Comparison of ENCODE assay signal across 14 cellular contexts in genomic region chr3:182609575-182610156, GRCh38.
DNase-seq lines count a peak whose midpoint lies in the region; ATAC-seq and TF ChIP-seq lines count a peak whose summit lies in the region.
"Had no signal": no experiment of that assay in that cellular context is flagged by ENCODE, and none has a peak within 500 bp of the region (broad histone marks: within the 10 kb centered on the region; RNA-seq: fewer than 3 reads in every experiment).

No MANE protein-coding gene starts in this region.

- no peaks in the 10 kb centered on the region for H3K27me3 ChIP-seq in left ventricle myocardium inferior (ENCODE audit: low read depth)
- no peaks in the 10 kb centered on the region for H3K27me3 ChIP-seq in right atrium auricular region
- no peaks in the 10 kb centered on the region for H3K27me3 ChIP-seq in iPS-15b (ENCODE audit: control insufficient read depth, insufficient read depth, low read length)
- H3K27me3 ChIP-seq: SJCRH30 had no signal

- H3K9ac ChIP-seq in iPS-15b (ENCODE audit: low read depth, low read length): peak overlapping the region; percentile 26

- intact Hi-C loops in left ventricle myocardium inferior (cut with micrococcal nuclease): no loop called here

- no peak overlapping the region for H3K4me3 ChIP-seq in left ventricle myocardium inferior
- H3K4me3 ChIP-seq in right atrium auricular region: no peak overlapping the region
- no peak overlapping the region for H3K4me3 ChIP-seq in iPS-15b (ENCODE audit: low read depth, low read length)
- no peak overlapping the region for H3K4me3 ChIP-seq in urinary bladder (ENCODE audit: low read depth, low read length)
- H3K4me3 ChIP-seq: SJCRH30 had no signal

- H3K4me1 ChIP-seq in left ventricle myocardium inferior: no peaks in the 10 kb centered on the region
- H3K4me1 ChIP-seq in right atrium auricular region: no peaks in the 10 kb centered on the region
- H3K4me1 ChIP-seq in iPS-15b (ENCODE audit: control insufficient read depth, insufficient read depth, low read length): peaks cover 5% of the 10 kb centered on the region
- no peaks in the 10 kb centered on the region for H3K4me1 ChIP-seq in urinary bladder (ENCODE audit: insufficient read depth)
- H3K4me1 ChIP-seq: SJCRH30 had no signal

- H3K9me3 ChIP-seq in left ventricle myocardium inferior (replicated peaks): no peaks in the 10 kb centered on the region
- H3K9me3 ChIP-seq in right atrium auricular region: no peaks in the 10 kb centered on the region
- no peaks in the 10 kb centered on the region for H3K9me3 ChIP-seq in iPS-15b (ENCODE audit: control insufficient read depth, insufficient read depth, low read length)
- H3K9me3 ChIP-seq: SJCRH30 had no signal

- 49% methylated on average over 6 of the region's 6 CpGs for WGBS in urinary bladder

- no peaks in the 10 kb centered on the region for H3K36me3 ChIP-seq in left ventricle myocardium inferior
- H3K36me3 ChIP-seq in right atrium auricular region: no peaks in the 10 kb centered on the region
- no peaks in the 10 kb centered on the region for H3K36me3 ChIP-seq in iPS-15b (ENCODE audit: control insufficient read depth, insufficient read depth, low read length)
- no peaks in the 10 kb centered on the region for H3K36me3 ChIP-seq in urinary bladder (ENCODE audit: insufficient read depth)
- H3K36me3 ChIP-seq: SJCRH30 had no signal

- H3K27ac ChIP-seq in left ventricle myocardium inferior (replicated peaks) (no peak overlapping the region), right atrium auricular region (no peak overlapping the region), urinary bladder (ENCODE audit: low read depth) (peak overlapping the region; percentile 23)
- H3K27ac ChIP-seq: SJCRH30 had no signal

- TF ChIP-seq CTCF in left ventricle myocardium inferior (IDR thresholded peaks at IDR 0.05; ENCODE audit: borderline replicate concordance): no peak
- TF ChIP-seq CTCF in right atrium auricular region (IDR thresholded peaks at IDR 0.05): no peak

- DNase-seq in left ventricle myocardium inferior: peak; percentile 15
- DNase-seq in right atrium auricular region (ENCODE audit: low spot score): no peak
- peak; percentile 57 for DNase-seq in NCI-H748 treated with DMSO at 0.1 percent for 48 hours (lab: John Stamatoyannopoulos, UW)
- no peak for DNase-seq in stimulated activated CD4-positive, alpha-beta T cell treated with anti-CD3 and anti-CD28 coated beads, Interleukin-1b, Interleukin-23, amount 100 ng/mL, for 48 hours
- DNase-seq in NK-92 (lab: John Stamatoyannopoulos, UW; ENCODE audit: unreplicated experiment): no peak
- DNase-seq: activated CD4-positive, alpha-beta T cell treated with anti-CD3 and anti-CD28 coated beads, Interleukin-2, amount 10 ng/mL, durations not matched to agents 7 days and 5 days; activated effector memory CD4-positive, alpha-beta T cell treated with Interleukin-2 at 50 U/mL for 16 hours; AML-193; islet precursor cell; occipital lobe had no signal

- ATAC-seq in GM19463 (IDR thresholded peaks at IDR 0.05; ENCODE audit: unreplicated experiment): no peak

Comparison
In these comparisons a context has a peak if more than half of its experiments do, and no peak if none do; other contexts are left out.
1. DNase-seq: peak in left ventricle myocardium inferior (single experiment) and NCI-H748 treated with DMSO at 0.1 percent for 48 hours (single experiment); none in right atrium auricular region (single experiment), stimulated activated CD4-positive, alpha-beta T cell treated with anti-CD3 and anti-CD28 coated beads, Interleukin-1b, Interleukin-23, amount 100 ng/mL, for 48 hours (single experiment) and NK-92 (single experiment).